In genomic region chr6:32415521-32416019, GRCh38 we compare ENCODE assay signal across 8 cellular contexts. TPM values are rescaled to one million over a fixed set of nuclear protein-coding genes. Genes with fewer than 3 reads are reported as not detected.
DNase-seq lines count a peak whose midpoint lies in the region; ATAC-seq and TF ChIP-seq lines count a peak whose summit lies in the region.

No MANE protein-coding gene starts in this region.

- DNase-seq in HFF-Myc (ENCODE audit: extremely low read depth, low read depth): peak; percentile 31
- peak; percentile 35 for DNase-seq in NOMO-1 treated with dmso at 0.1 percent for 144 hours (lab: John Stamatoyannopoulos, UW; ENCODE audit: unreplicated experiment)
- DNase-seq in activated CD8-positive, alpha-beta memory T cell treated with anti-CD3 and anti-CD28 coated beads, Interleukin-2, amount 50 U/mL, for 24 hours (ENCODE audit: extremely low read depth): peak; percentile 54
- DNase-seq in epithelial cell of prostate (ENCODE audit: low read depth, low spot score): peak; percentile 6
- DNase-seq in myocyte (ENCODE audit: low read depth): peak; percentile 71
- DNase-seq in stimulated activated CD8-positive, alpha-beta memory T cell treated with anti-CD3 and anti-CD28 coated beads, Interleukin-7, amount 100 ng/mL, for 4 hours (ENCODE audit: low read depth in 2 of 2): peak; percentile 59 to 65

- TF ChIP-seq CTCF in C4-2B (conservative IDR thresholded peaks at IDR 0.05): peak; percentile 99
- peak; percentile 99 for TF ChIP-seq CTCF in HFF-Myc (IDR thresholded peaks at IDR 0.05; ENCODE audit: low read depth, low read length, missing control alignments)

- no peak overlapping the region for H3K4me3 ChIP-seq in HFF-Myc (replicated peaks; ENCODE audit: low read depth, low read length)

- H3K27ac ChIP-seq in C4-2B (no peak overlapping the region), epithelial cell of prostate (no peak overlapping the region)

- ATAC-seq in GM18858 (IDR thresholded peaks at IDR 0.05; ENCODE audit: unreplicated experiment): no peak

RNA-seq across cellular contexts. Expression of gene BTNL2, which starts 8.6 kb away (rescaled TPM):
- not detected in 2 replicates for total RNA-seq in myocyte
- not detected for polyA plus RNA-seq in myocyte (2012)

RNA-seq across cellular contexts. Expression of gene HLA-DRA, which starts 24.1 kb away (rescaled TPM):
- 0.45 and 0.47 TPM in 2 replicates for total RNA-seq in myocyte
- not detected for polyA plus RNA-seq in myocyte (2012)

RNA-seq across cellular contexts. Expression of gene TSBP1, which starts 43.9 kb away (rescaled TPM):
- not detected in 2 replicates for total RNA-seq in myocyte
- not detected for polyA plus RNA-seq in myocyte (2012)

Comparison
In these comparisons a context has a peak if more than half of its experiments do, and no peak if none do; other contexts are left out.
1. DNase-seq: peak in every context shown above with its lines; median percentile 71 in myocyte; 62 in stimulated activated CD8-positive, alpha-beta memory T cell treated with anti-CD3 and anti-CD28 coated beads, Interleukin-7, amount 100 ng/mL, for 4 hours; 54 in activated CD8-positive, alpha-beta memory T cell treated with anti-CD3 and anti-CD28 coated beads, Interleukin-2, amount 50 U/mL, for 24 hours; 35 in NOMO-1 treated with dmso at 0.1 percent for 144 hours; 31 in HFF-Myc; 6 in epithelial cell of prostate.